13 cellular contexts compared by ENCODE assay signal in the genomic region with DNA sequence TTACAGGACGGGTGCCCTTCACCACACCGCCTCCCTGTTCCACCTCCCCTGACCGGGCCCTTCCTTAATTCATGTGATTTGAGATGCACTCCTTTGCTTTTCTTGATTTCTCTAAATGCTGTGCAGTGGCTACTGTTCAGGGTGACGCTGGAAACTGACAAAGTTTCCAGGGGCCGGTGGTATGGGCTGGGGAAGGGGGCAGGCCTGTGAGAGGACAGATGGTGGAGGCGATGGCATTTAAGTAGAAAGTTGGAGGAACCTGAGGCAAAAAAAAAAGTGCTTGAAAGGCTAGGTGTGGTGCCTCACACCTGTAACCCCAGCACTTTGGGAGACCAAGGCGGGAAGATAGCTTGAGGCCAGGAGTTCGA.
"Had no signal": no experiment of that assay in that cellular context is flagged by ENCODE, and none has a peak within 500 bp of the region (broad histone marks: within the 10 kb centered on the region; RNA-seq: fewer than 3 reads in every experiment).

No MANE protein-coding gene starts in this region.

- H3K27ac ChIP-seq: thyroid gland had no signal

- DNase-seq: activated CD4-positive, alpha-beta T cell treated with anti-CD3 and anti-CD28 coated beads for 36 hours; activated CD8-positive, alpha-beta memory T cell treated with anti-CD3 and anti-CD28 coated beads, Interleukin-2, amount 50 U/mL, for 4 hours; activated CD8-positive, alpha-beta T cell treated with anti-CD3 and anti-CD28 coated beads for 36 hours; activated naive CD8-positive, alpha-beta T cell treated with anti-CD3 and anti-CD28 coated beads, Interleukin-2, amount 10 ng/mL, durations not matched to agents 7 days and 5 days; anterior cingulate cortex; cerebellar nuclear complex; effector memory CD4-positive, alpha-beta T cell; foreskin melanocyte; pancreas; stimulated activated naive B cell treated with anti-CD40 and anti-IgM and Interleukin-4, amounts not matched to agents 10 μg/mL and 1 μg/mL and 100 μg/mL, for 72 hours; T-helper 17 cell; thyroid gland had no signal

- H3K27me3 ChIP-seq: pancreas, thyroid gland had no signal

- FAIRE-seq: pancreas, urothelium cell line had no signal

- ATAC-seq: activated CD4-positive, alpha-beta T cell treated with anti-CD3 and anti-CD28 coated beads for 36 hours; activated CD8-positive, alpha-beta T cell treated with anti-CD3 and anti-CD28 coated beads for 36 hours; stimulated activated naive B cell treated with anti-CD40 and anti-IgM and Interleukin-4, amounts not matched to agents 10 μg/mL and 1 μg/mL and 100 μg/mL, for 72 hours; T-helper 17 cell had no signal

- H3K36me3 ChIP-seq: pancreas, thyroid gland had no signal

- H3K4me1 ChIP-seq: thyroid gland had no signal

- H3K9me3 ChIP-seq: pancreas, thyroid gland had no signal

- H3K4me3 ChIP-seq: pancreas, thyroid gland had no signal
